ENCODE assay signal across 26 cellular contexts in the genomic region with DNA sequence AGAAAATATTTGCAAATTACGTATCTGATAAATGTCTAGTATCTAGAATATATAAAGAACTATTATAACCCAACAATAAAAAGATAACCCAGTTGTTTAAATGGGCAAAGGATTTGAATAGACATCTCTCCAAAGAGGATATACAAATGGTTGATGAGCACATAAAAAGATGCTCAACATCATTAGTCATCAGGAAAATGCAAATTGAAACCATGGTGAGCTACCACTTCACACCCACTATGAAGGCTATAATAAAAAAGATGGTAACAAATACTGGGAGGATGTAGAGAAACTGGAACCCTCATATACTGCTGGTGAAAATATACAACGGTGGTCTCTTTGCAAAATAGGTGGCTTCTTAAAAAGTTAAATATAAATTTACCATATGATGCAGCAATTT. TPM values are rescaled to one million over a fixed set of nuclear protein-coding genes. Genes with fewer than 3 reads are reported as not detected.
A peak's percentile ranks its signal among the peaks of the same experiment; 100 is the strongest.
DNase-seq lines count a peak whose midpoint lies in the region; ATAC-seq and TF ChIP-seq lines count a peak whose summit lies in the region.
"Had no signal": no experiment of that assay in that cellular context is flagged by ENCODE, and none has a peak within 500 bp of the region (broad histone marks: within the 10 kb centered on the region; RNA-seq: fewer than 3 reads in every experiment).

No MANE protein-coding gene starts in this region.

- intact Hi-C loops in A673 (cut with micrococcal nuclease; ENCODE audit: unreplicated experiment), result no loop called here

- CTCF ChIA-PET in A673 (lab: Charles Lee), result interaction anchor here (1.1 kb wide), 1 partner anchor 24 kb away, joined by 3 read pairs; no protein-coding TSS in a partner anchor

- no peak overlapping the region for H3K4me3 ChIP-seq in A673 (ENCODE audit: low read depth, low read length, poor library complexity, severe bottlenecking)
- H3K4me3 ChIP-seq in AG10803 (ENCODE audit: low read length), result no peak overlapping the region
- H3K4me3 ChIP-seq: esophagus squamous epithelium, gastrocnemius medialis, lower lobe of right lung had no signal

- H3K27me3 ChIP-seq in A673 (replicated peaks; ENCODE audit: insufficient read depth, low read depth, low read length, poor library complexity), result no peaks in the 10 kb centered on the region
- H3K27me3 ChIP-seq: esophagus squamous epithelium, gastrocnemius medialis had no signal

- DNase-seq in A673 (ENCODE audit: low spot score), result peak; percentile 65
- DNase-seq in AG10803 (ENCODE audit: low read depth), result peak; percentile 24
- DNase-seq in M059J (ENCODE audit: low read depth), result peak; percentile 21
- peak; percentile 31 for DNase-seq in fibroblast of peridontal ligament (ENCODE audit: extremely low read depth)
- no peak for DNase-seq in NCI-H1417 treated with DMSO at 0.1 percent for 48 hours (lab: John Stamatoyannopoulos, UW)
- no peak for DNase-seq in pons (ENCODE audit: low spot score)
- DNase-seq: activated CD4-positive, alpha-beta T cell treated with anti-CD3 and anti-CD28 coated beads, Interleukin-2, amount 10 ng/mL, durations not matched to agents 7 days and 5 days; activated naive CD4-positive, alpha-beta T cell treated with Interleukin-2 at 50 U/mL for 16 hours; activated T-cell treated with anti-CD3 and anti-CD28 coated beads, Interleukin-2, amount 50 U/mL, for 72 hours; amniotic stem cell; Caco-2; DMS79; esophagus squamous epithelium; gastrocnemius medialis; kidney glomerular epithelial cell; lower lobe of right lung; natural killer cell; NCI-H1436 treated with DMSO at 0.1 percent for 48 hours; NCI-H446; NCI-H82; stimulated activated CD4-positive, alpha-beta T cell treated with anti-CD3 and anti-CD28 coated beads, Interleukin-4, amount 100 ng/mL, for 24 hours; T-cell; trophoblast cell had no signal

- TF ChIP-seq CTCF in A673 (conservative IDR thresholded peaks at IDR 0.05; ENCODE audit: low read depth, low read length) (no peak), AG10803 (conservative IDR thresholded peaks at IDR 0.05; ENCODE audit: low read length) (no peak)

- H3K36me3 ChIP-seq in A673 (ENCODE audit: insufficient read depth, low read length, poor library complexity, severe bottlenecking), result peaks cover 42% of the 10 kb centered on the region
- H3K36me3 ChIP-seq: esophagus squamous epithelium, gastrocnemius medialis, lower lobe of right lung had no signal

- peaks cover 19% of the 10 kb centered on the region for H3K4me1 ChIP-seq in A673 (ENCODE audit: insufficient read depth, low read length, poor library complexity, severe bottlenecking)
- H3K4me1 ChIP-seq: Caco-2, esophagus squamous epithelium, gastrocnemius medialis, lower lobe of right lung had no signal

- no peaks in the 10 kb centered on the region for H3K9me3 ChIP-seq in A673 (ENCODE audit: low read depth, low read length, poor library complexity, severe bottlenecking)
- H3K9me3 ChIP-seq: Caco-2, esophagus squamous epithelium, gastrocnemius medialis, lower lobe of right lung had no signal

- POLR2A ChIA-PET in A673 (lab: Charles Lee; ENCODE audit: low non-redundant PET), result no interaction called here

- no peak for ATAC-seq in GM18867 (IDR thresholded peaks at IDR 0.05; ENCODE audit: unreplicated experiment)
- ATAC-seq: gastrocnemius medialis, lower lobe of right lung, natural killer cell, T-cell had no signal

- no TSS peak for BruUV-seq in A673 (replicated peaks; lab: Mats Ljungman, UMichigan)

- peak overlapping the region; percentile 53 for H3K27ac ChIP-seq in A673 (ENCODE audit: low read depth, low read length, poor library complexity, severe bottlenecking)
- H3K27ac ChIP-seq: C4-2B, esophagus squamous epithelium, gastrocnemius medialis, HL-60, lower lobe of right lung had no signal

RNA-seq across cellular contexts. Expression of a gene that starts 28.0 kb away (rescaled TPM):
- 44.8 and 51.1 TPM in 2 replicates for total RNA-seq in A673 (2021)
- total RNA-seq in M059J (2014; rRNA removed; shearing (Covaris generic)), result 7.7 and 10.5 TPM in 2 replicates

RNA-seq across cellular contexts. Expression of a gene that starts 32.1 kb away (rescaled TPM):
- 50.8 and 50.9 TPM in 2 replicates for total RNA-seq in A673 (2021)
- total RNA-seq in M059J (2014; rRNA removed; shearing (Covaris generic)), result 13.5 and 19.2 TPM in 2 replicates

RNA-seq across cellular contexts. Expression of a gene that starts 40.9 kb away (rescaled TPM):
- total RNA-seq in A673 (2021), result 7.1 and 10.8 TPM in 2 replicates
- 42.0 and 45.9 TPM in 2 replicates for total RNA-seq in M059J (2014; rRNA removed; shearing (Covaris generic))

RNA-seq across cellular contexts. Expression of a gene that starts 46.8 kb away (rescaled TPM):
- total RNA-seq in A673 (2021), result 0.33 and 0.62 TPM in 2 replicates
- total RNA-seq in M059J (2014; rRNA removed; shearing (Covaris generic)), result 0.05 and 0.49 TPM in 2 replicates

Comparison
In these comparisons a context has a peak if more than half of its experiments do, and no peak if none do; other contexts are left out.
1. DNase-seq: peak in A673 (single experiment), AG10803 (single experiment), M059J (single experiment) and fibroblast of peridontal ligament (single experiment); none in NCI-H1417 treated with DMSO at 0.1 percent for 48 hours (single experiment) and pons (single experiment).